ENCODE assay signal across 1 cellular context in genomic region chr7:32496052-32496813, GRCh38.
TF ChIP-seq lines count a peak whose summit lies in the region.

No MANE protein-coding gene starts in this region.

TF ChIP-seq in HCT116, 20 proteins besides CTCF, POLR2A, EP300 and RAD21 (continued from another document):
- TF ChIP-seq TCF7L2 (IDR thresholded peaks at IDR 0.05; ENCODE audit: borderline replicate concordance, extremely low read depth, insufficient read depth, insufficient read length) (no peak), CEBPB (IDR thresholded peaks at IDR 0.05; ENCODE audit: low read depth) (no peak)
- TF ChIP-seq, protein P1, sequence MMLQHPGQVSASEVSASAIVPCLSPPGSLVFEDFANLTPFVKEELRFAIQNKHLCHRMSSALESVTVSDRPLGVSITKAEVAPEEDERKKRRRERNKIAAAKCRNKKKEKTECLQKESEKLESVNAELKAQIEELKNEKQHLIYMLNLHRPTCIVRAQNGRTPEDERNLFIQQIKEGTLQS (IDR thresholded peaks at IDR 0.05): no peak
